Comparison of ENCODE assay signal across 1 cellular context in the genomic region with DNA sequence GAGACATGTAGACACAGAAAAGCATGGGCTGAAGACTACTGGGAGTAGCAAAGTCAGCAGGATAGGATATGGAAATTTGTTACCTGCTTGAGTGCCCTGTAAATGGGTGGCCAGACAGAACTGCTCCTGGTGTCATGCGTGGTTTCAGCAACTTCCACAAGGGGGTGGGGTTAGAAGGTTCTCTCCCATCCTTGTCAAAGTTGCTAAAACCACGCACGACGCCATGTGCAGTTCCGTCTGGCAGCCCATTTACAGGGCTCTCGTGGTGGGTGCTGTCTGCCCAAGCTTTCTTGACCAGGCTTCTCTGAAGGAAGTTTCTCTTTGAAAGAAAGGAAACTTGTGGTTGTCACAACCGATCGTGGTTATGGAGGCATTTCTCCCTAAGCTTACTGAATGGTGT.
TF ChIP-seq lines count a peak whose summit lies in the region.

No MANE protein-coding gene starts in this region.

TF ChIP-seq in HEK293, 187 proteins besides CTCF, POLR2A, EP300 and RAD21 (continued from another document):
- TF ChIP-seq ZSCAN16 (tag by site-specific recombination; IDR thresholded peaks at IDR 0.05) = no peak
- no peak for TF ChIP-seq ZBTB20 (tag by site-specific recombination; IDR thresholded peaks at IDR 0.05)
